7 cellular contexts compared by ENCODE assay signal in the genomic region with DNA sequence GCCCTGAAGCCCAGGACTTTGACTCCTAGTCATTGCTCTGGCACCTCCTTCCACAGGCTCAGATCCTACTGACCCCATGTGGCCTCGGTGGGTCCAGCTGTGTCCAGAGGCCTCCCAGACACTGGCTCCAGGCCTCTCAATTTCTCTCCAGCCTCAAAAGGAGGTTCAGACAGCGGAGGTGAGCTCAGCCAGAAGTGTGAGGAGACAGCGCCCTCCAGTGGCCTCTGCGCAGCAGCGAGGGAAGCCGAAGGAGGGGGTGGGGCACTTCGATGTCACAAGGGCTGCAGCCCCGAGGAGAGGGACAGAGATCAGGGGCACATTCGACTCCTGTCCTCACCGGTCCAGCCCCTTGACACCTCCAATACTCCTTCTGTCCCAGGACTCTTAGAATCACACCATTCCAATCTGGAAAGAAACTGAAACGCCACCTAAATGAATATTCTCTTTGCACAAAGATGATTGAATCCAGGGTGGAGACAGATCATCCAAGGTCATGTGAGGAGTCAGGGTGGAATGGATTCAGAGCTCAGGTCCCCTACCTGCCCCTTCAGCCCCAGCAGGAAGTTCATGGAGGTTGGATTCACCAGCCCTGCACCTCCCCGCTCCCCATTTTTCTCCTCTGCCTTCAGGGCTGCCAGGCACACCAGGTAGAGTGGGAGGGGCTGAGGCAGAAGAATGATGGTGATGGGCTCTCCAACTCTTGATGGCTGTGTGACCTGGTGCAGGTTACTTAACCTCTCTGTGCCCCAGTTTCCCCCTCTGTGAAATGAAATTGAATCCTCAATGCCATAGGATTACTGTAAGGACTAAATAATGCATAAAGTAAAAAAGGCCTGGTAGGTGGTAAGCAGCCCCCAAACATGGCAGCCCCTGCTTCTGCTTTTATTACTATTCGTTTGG. TPM values are rescaled to one million over a fixed set of nuclear protein-coding genes. Genes with fewer than 3 reads are reported as not detected.
A peak's percentile ranks its signal among the peaks of the same experiment; 100 is the strongest.
DNase-seq lines count a peak whose midpoint lies in the region; ATAC-seq, FAIRE-seq and TF ChIP-seq lines count a peak whose summit lies in the region.

No MANE protein-coding gene starts in this region.

- no peaks in the 10 kb centered on the region for H3K9me3 ChIP-seq in skeletal muscle satellite cell (replicated peaks; ENCODE audit: low read length)

- no peaks in the 10 kb centered on the region for H3K4me1 ChIP-seq in skeletal muscle satellite cell (ENCODE audit: control insufficient read depth, insufficient read depth, low read length)

- TF ChIP-seq POLR2A in GM12892 (IDR thresholded peaks at IDR 0.05; ENCODE audit: low read depth, low read length): no peak

- peaks cover 56% of the 10 kb centered on the region for H3K27me3 ChIP-seq in skeletal muscle satellite cell (ENCODE audit: control insufficient read depth, insufficient read depth, low read length)

- no peak overlapping the region for H3K4me3 ChIP-seq in skeletal muscle satellite cell (ENCODE audit: low read length)

- peak; percentile 64 for DNase-seq in GM12892 (ENCODE audit: insufficient read length)
- peak; percentile 17 for DNase-seq in NCI-H187 treated with DMSO at 0.1 percent for 48 hours (lab: John Stamatoyannopoulos, UW)
- peak; percentile 59 for DNase-seq in T-helper 2 cell treated with Interferon-gamma antibody and Interleukin-4, amounts not matched to agents 5 μg/mL and 100 μg/mL, for 36 hours (ENCODE audit: low spot score)
- peak in 56 of 58 donors; percentile 3 to 79 (median 46) for DNase-seq in anterior cingulate cortex (lab: John Stamatoyannopoulos, UW)
- peak in 46 of 51 donors; percentile 1 to 77 (median 44) for DNase-seq in hypothalamus (lab: John Stamatoyannopoulos, UW)

- no peaks in the 10 kb centered on the region for H3K36me3 ChIP-seq in skeletal muscle satellite cell (ENCODE audit: insufficient read depth, low read length)

- no peak for ATAC-seq in HG03521 (IDR thresholded peaks at IDR 0.05; ENCODE audit: unreplicated experiment)

- H3K4me3 Mint-ChIP-seq in T-helper 2 cell treated with Interferon-gamma antibody and Interleukin-4, amounts not matched to agents 5 μg/mL and 100 μg/mL, for 36 hours: no peak overlapping the region

- H3K36me3 Mint-ChIP-seq in T-helper 2 cell treated with Interferon-gamma antibody and Interleukin-4, amounts not matched to agents 5 μg/mL and 100 μg/mL, for 36 hours (ENCODE audit: low read depth): no peaks in the 10 kb centered on the region

- no peaks in the 10 kb centered on the region for H3K4me1 Mint-ChIP-seq in T-helper 2 cell treated with Interferon-gamma antibody and Interleukin-4, amounts not matched to agents 5 μg/mL and 100 μg/mL, for 36 hours (ENCODE audit: low read depth)

- peaks cover 28% of the 10 kb centered on the region for H3K27me3 Mint-ChIP-seq in T-helper 2 cell treated with Interferon-gamma antibody and Interleukin-4, amounts not matched to agents 5 μg/mL and 100 μg/mL, for 36 hours (ENCODE audit: low read depth)

- no peak overlapping the region for H3K9ac ChIP-seq in skeletal muscle satellite cell (ENCODE audit: low read depth, low read length)

- no peaks in the 10 kb centered on the region for H3K9me3 Mint-ChIP-seq in T-helper 2 cell treated with Interferon-gamma antibody and Interleukin-4, amounts not matched to agents 5 μg/mL and 100 μg/mL, for 36 hours

- no peak overlapping the region for H3K27ac Mint-ChIP-seq in T-helper 2 cell treated with Interferon-gamma antibody and Interleukin-4, amounts not matched to agents 5 μg/mL and 100 μg/mL, for 36 hours

- peak; percentile 83 for FAIRE-seq in GM12892 (lab: Jason Lieb, UNC)

- peak overlapping the region; percentile 54 for H3K4me2 ChIP-seq in skeletal muscle satellite cell (ENCODE audit: low read length)

RNA-seq across cellular contexts. Expression of gene ZBTB40, which starts 34.8 kb away (rescaled TPM):
- 7.8 TPM for polyA plus RNA-seq in GM12892 (2012; ENCODE audit: missing spikeins)
- 10.4 and 11.6 TPM in 2 replicates for total RNA-seq in skeletal muscle satellite cell (2012; rRNA removed)
